ENCODE assay signal across 20 cellular contexts in the genomic region with DNA sequence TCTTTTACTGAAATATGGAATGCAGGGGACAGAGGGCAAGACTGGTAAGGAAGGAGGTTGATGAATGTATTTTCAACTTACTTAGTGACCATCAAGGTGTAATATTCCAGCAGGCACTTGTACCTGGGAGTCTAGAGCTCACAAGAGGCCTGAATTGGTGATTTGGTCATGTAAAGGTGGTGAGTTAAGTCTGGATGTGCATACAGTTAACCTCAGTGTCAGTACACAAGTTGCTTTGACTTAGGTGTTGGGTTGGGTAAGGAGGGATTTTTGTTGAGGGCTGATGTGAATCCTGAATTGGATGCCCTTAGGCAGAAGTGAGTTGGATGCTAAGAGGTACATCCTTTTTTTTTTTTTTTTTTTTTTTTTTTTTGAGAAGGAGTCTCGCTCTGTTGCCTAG. TPM values are rescaled to one million over a fixed set of nuclear protein-coding genes. Genes with fewer than 3 reads are reported as not detected.
DNase-seq lines count a peak whose midpoint lies in the region; ATAC-seq, FAIRE-seq and TF ChIP-seq lines count a peak whose summit lies in the region.
"Had no signal": no experiment of that assay in that cellular context is flagged by ENCODE, and none has a peak within 500 bp of the region (broad histone marks: within the 10 kb centered on the region; RNA-seq: fewer than 3 reads in every experiment).

No MANE protein-coding gene starts in this region.

- peak overlapping the region; percentile 39 for H3K4me3 Mint-ChIP-seq in activated CD4-positive, alpha-beta memory T cell treated with anti-CD3 and anti-CD28 coated beads for 36 hours
- H3K4me3 Mint-ChIP-seq in activated CD4-positive, alpha-beta memory T cell treated with anti-CD3 and anti-CD28 coated beads, Interleukin-2, amount 10 ng/mL, durations not matched to agents 7 days and 5 days = no peak overlapping the region
- peak overlapping the region in 3 of 4 donors; percentile 3 to 36 (median 14) for H3K4me3 Mint-ChIP-seq in CD4-positive, CD25-positive, alpha-beta regulatory T cell
- H3K4me3 Mint-ChIP-seq in T-helper 17 cell = no peak overlapping the region
- H3K4me3 Mint-ChIP-seq in endodermal cell = no peak overlapping the region

- TF ChIP-seq POLR2A in GM12878 (IDR thresholded peaks at IDR 0.05; ENCODE audit: low read depth, low read length) = no peak

- H3K27ac ChIP-seq in CD4-positive, CD25-positive, alpha-beta regulatory T cell (ENCODE audit: insufficient read depth, low read length, poor library complexity, severe bottlenecking) = no peak overlapping the region
- H3K27ac ChIP-seq in GM12878 (ENCODE audit: control insufficient read depth, insufficient read depth) = no peak overlapping the region
- H3K27ac ChIP-seq in lower lobe of right lung = no peak overlapping the region
- no peak overlapping the region for H3K27ac ChIP-seq in endodermal cell (ENCODE audit: low read depth, low read length)
- H3K27ac ChIP-seq: C4-2B, KMS-11 had no signal

- CTCF ChIA-PET in activated CD4-positive, alpha-beta memory T cell treated with anti-CD3 and anti-CD28 coated beads for 36 hours (lab: Charles Lee) = interaction anchor here (0.9 to 2.1 kb wide), 3 partner anchors 10 to 19 kb away, joined by 3 to 10 read pairs (median 4); no protein-coding TSS in a partner anchor
- CTCF ChIA-PET in activated CD4-positive, alpha-beta memory T cell treated with anti-CD3 and anti-CD28 coated beads, Interleukin-2, amount 10 ng/mL, durations not matched to agents 7 days and 5 days (lab: Charles Lee) = interaction anchor here (0.6 kb wide), 1 partner anchor 401 kb away, joined by 3 read pairs; no protein-coding TSS in a partner anchor
- CTCF ChIA-PET in GM12878 (lab: Yijun Ruan, JAX) = interaction anchor here (1.2 kb wide), 1 partner anchor 20 kb away, joined by 6 read pairs; no protein-coding TSS in a partner anchor

- H3K27me3 ChIP-seq in CD4-positive, CD25-positive, alpha-beta regulatory T cell (ENCODE audit: control insufficient read depth, insufficient read depth, low read length) = no peaks in the 10 kb centered on the region
- H3K27me3 ChIP-seq in GM12878 (replicated peaks in 1 of 2; ENCODE audit: control insufficient read depth in 2 of 2, insufficient read depth in 2 of 2, low read length in 1 of 2) (no peaks in the 10 kb centered on the region), lower lobe of right lung (ENCODE audit: low read depth) (no peaks in the 10 kb centered on the region), endodermal cell (ENCODE audit: control insufficient read depth, insufficient read depth, low read length, poor library complexity, severe bottlenecking) (no peaks in the 10 kb centered on the region)

- H4K20me1 ChIP-seq in GM12878 (ENCODE audit: control insufficient read depth, insufficient read depth) = no peaks in the 10 kb centered on the region; the same call in 1 of the 2 replicates

- WGBS in GM12878 (ENCODE audit: insufficient coverage, insufficient replicate concordance, low lambda C conversion rate, missing lambda C conversion rate) = no CpG with 5 or more reads among the region's 1 CpG
- WGBS in endodermal cell (ENCODE audit: insufficient coverage in 1 of 2, insufficient read length in 1 of 2), 2 experiments = 100% methylated on average over 1 of the region's 1 CpG; no CpG with 5 or more reads in 1 of the 2 experiments

- no peak for TF ChIP-seq RAD21 in GM12878 (IDR thresholded peaks at IDR 0.05; ENCODE audit: insufficient read depth, low read depth, low read length)

- TF ChIP-seq CTCF in GM12878 (IDR thresholded peaks at IDR 0.05 in 2 of 3, conservative IDR thresholded peaks at IDR 0.05 in 1 of 3; ENCODE audit: control insufficient read depth in 2 of 3, extremely low read depth in 1 of 3, insufficient read depth in 1 of 3, low read depth in 3 of 3, low read length in 3 of 3) (no peak), lower lobe of right lung (IDR thresholded peaks at IDR 0.05) (no peak), endodermal cell (conservative IDR thresholded peaks at IDR 0.05) (no peak)

- peaks cover 17% of the 10 kb centered on the region for H3K36me3 Mint-ChIP-seq in activated CD4-positive, alpha-beta memory T cell treated with anti-CD3 and anti-CD28 coated beads for 36 hours
- H3K36me3 Mint-ChIP-seq in activated CD4-positive, alpha-beta memory T cell treated with anti-CD3 and anti-CD28 coated beads, Interleukin-2, amount 10 ng/mL, durations not matched to agents 7 days and 5 days (ENCODE audit: low read depth) = peaks cover 43% of the 10 kb centered on the region
- H3K36me3 Mint-ChIP-seq in CD4-positive, CD25-positive, alpha-beta regulatory T cell = peaks cover 22% of the 10 kb centered on the region
- H3K36me3 Mint-ChIP-seq in T-helper 17 cell (ENCODE audit: low read depth) (peaks cover 2% of the 10 kb centered on the region), endodermal cell (ENCODE audit: low read depth) (peaks cover 22% of the 10 kb centered on the region)

- peaks cover 28% of the 10 kb centered on the region for H3K4me1 ChIP-seq in CD4-positive, CD25-positive, alpha-beta regulatory T cell (ENCODE audit: control insufficient read depth, insufficient read depth, low read length, poor library complexity, severe bottlenecking)
- H3K4me1 ChIP-seq in GM12878 (ENCODE audit: control insufficient read depth, insufficient read depth, low read length) (no peaks in the 10 kb centered on the region), lower lobe of right lung (peaks cover 33% of the 10 kb centered on the region), endodermal cell (ENCODE audit: control insufficient read depth, insufficient read depth, low read length) (peaks cover under 1% of the 10 kb centered on the region)

- no peak for FAIRE-seq in GM12878 (lab: Jason Lieb, UNC)
- FAIRE-seq in frontal cortex (lab: Jason Lieb, UNC) = no peak
- FAIRE-seq: A204.1, GM12891 had no signal

- peaks cover 56% of the 10 kb centered on the region for H3K4me1 Mint-ChIP-seq in activated CD4-positive, alpha-beta memory T cell treated with anti-CD3 and anti-CD28 coated beads for 36 hours (ENCODE audit: low read depth)
- peaks cover 32% of the 10 kb centered on the region for H3K4me1 Mint-ChIP-seq in activated CD4-positive, alpha-beta memory T cell treated with anti-CD3 and anti-CD28 coated beads, Interleukin-2, amount 10 ng/mL, durations not matched to agents 7 days and 5 days
- H3K4me1 Mint-ChIP-seq in CD4-positive, CD25-positive, alpha-beta regulatory T cell = peaks cover 27 to 64% (median 47%) of the 10 kb centered on the region in 4 donors
- peaks cover 33% of the 10 kb centered on the region for H3K4me1 Mint-ChIP-seq in T-helper 17 cell
- H3K4me1 Mint-ChIP-seq in endodermal cell = peaks cover 14% of the 10 kb centered on the region

- H3K27me3 Mint-ChIP-seq in activated CD4-positive, alpha-beta memory T cell treated with anti-CD3 and anti-CD28 coated beads for 36 hours = no peaks in the 10 kb centered on the region
- H3K27me3 Mint-ChIP-seq in activated CD4-positive, alpha-beta memory T cell treated with anti-CD3 and anti-CD28 coated beads, Interleukin-2, amount 10 ng/mL, durations not matched to agents 7 days and 5 days = no peaks in the 10 kb centered on the region
- H3K27me3 Mint-ChIP-seq in CD4-positive, CD25-positive, alpha-beta regulatory T cell = no peaks in the 10 kb centered on the region
- H3K27me3 Mint-ChIP-seq in T-helper 17 cell (no peaks in the 10 kb centered on the region), endodermal cell (ENCODE audit: insufficient read depth) (no peaks in the 10 kb centered on the region)

- intact Hi-C loops in activated CD4-positive, alpha-beta memory T cell treated with anti-CD3 and anti-CD28 coated beads for 36 hours (cut with micrococcal nuclease) = loop anchor here (1.0 kb wide), 1 partner anchor 18 kb away; no protein-coding TSS in a partner anchor
- intact Hi-C loops in GM12878 (cut with micrococcal nuclease; ENCODE audit: unreplicated experiment) (no loop called here), lower lobe of right lung (cut with DNase I) (no loop called here)

- BruUV-seq in GM12878 (replicated peaks; lab: Mats Ljungman, UMichigan) = no TSS peak

- no peak for DNase-seq in activated CD4-positive, alpha-beta memory T cell treated with anti-CD3 and anti-CD28 coated beads for 36 hours
- no peak for DNase-seq in activated CD4-positive, alpha-beta memory T cell treated with anti-CD3 and anti-CD28 coated beads, Interleukin-2, amount 10 ng/mL, durations not matched to agents 7 days and 5 days
- no peak for DNase-seq in CD4-positive, CD25-positive, alpha-beta regulatory T cell
- DNase-seq in T-helper 17 cell (no peak), GM12878 (ENCODE audit: low read depth, low spot score) (no peak), lower lobe of right lung (no peak), endodermal cell (no peak), frontal cortex (ENCODE audit: low spot score in 2 of 2) (no peak)
- DNase-seq: COR-L47, MM.1S, NCI-H1105, NCI-H1694 treated with DMSO at 0.1 percent for 48 hours, NCI-H345, NCI-H526 treated with DMSO at 0.1 percent for 48 hours, RPMI8226 had no signal

- H3K4me2 ChIP-seq in GM12878 (ENCODE audit: control insufficient read depth, insufficient read depth) = no peak overlapping the region
- H3K4me2 ChIP-seq: KMS-11 had no signal

- RAD21 ChIA-PET in GM12878 (lab: Charles Lee; ENCODE audit: unreplicated experiment) = no interaction called here

- no peak overlapping the region for H2AFZ ChIP-seq in GM12878 (ENCODE audit: control insufficient read depth, low read depth, low read length)

- H3K9ac ChIP-seq in GM12878 (ENCODE audit: control insufficient read depth, insufficient read depth, low read length) = no peak overlapping the region
- no peak overlapping the region for H3K9ac ChIP-seq in endodermal cell (ENCODE audit: extremely low read depth, low read length, poor library complexity, severe bottlenecking)
- H3K9ac ChIP-seq: KMS-11 had no signal

- no peaks in the 10 kb centered on the region for H3K9me3 ChIP-seq in CD4-positive, CD25-positive, alpha-beta regulatory T cell (ENCODE audit: control insufficient read depth in 2 of 2, low read length in 2 of 2)
- H3K9me3 ChIP-seq in T-helper 17 cell (ENCODE audit: control insufficient read depth, low read length, poor library complexity, severe bottlenecking) (no peaks in the 10 kb centered on the region), GM12878 (replicated peaks; ENCODE audit: control insufficient read depth, insufficient read depth, low read length) (peaks cover 17% of the 10 kb centered on the region), lower lobe of right lung (no peaks in the 10 kb centered on the region), endodermal cell (ENCODE audit: control insufficient read depth, low read length) (no peaks in the 10 kb centered on the region)

- POLR2A ChIA-PET in activated CD4-positive, alpha-beta memory T cell treated with anti-CD3 and anti-CD28 coated beads for 36 hours (lab: Charles Lee) = interaction anchor here (0.9 to 2.0 kb wide), 3 partner anchors 12 to 150 kb away, joined by 3 to 7 read pairs (median 3); no protein-coding TSS in a partner anchor
- POLR2A ChIA-PET in activated CD4-positive, alpha-beta memory T cell treated with anti-CD3 and anti-CD28 coated beads, Interleukin-2, amount 10 ng/mL, durations not matched to agents 7 days and 5 days (lab: Charles Lee) = no interaction called here
- POLR2A ChIA-PET in GM12878 (lab: Charles Lee) = interaction anchor here (0.6 kb wide), 2 partner anchors 12 to 532 kb away, joined by 3 to 4 read pairs; no protein-coding TSS in a partner anchor

- peak overlapping the region; percentile 88 for H3K27ac Mint-ChIP-seq in activated CD4-positive, alpha-beta memory T cell treated with anti-CD3 and anti-CD28 coated beads for 36 hours
- H3K27ac Mint-ChIP-seq in activated CD4-positive, alpha-beta memory T cell treated with anti-CD3 and anti-CD28 coated beads, Interleukin-2, amount 10 ng/mL, durations not matched to agents 7 days and 5 days = no peak overlapping the region
- no peak overlapping the region for H3K27ac Mint-ChIP-seq in CD4-positive, CD25-positive, alpha-beta regulatory T cell
- no peak overlapping the region for H3K27ac Mint-ChIP-seq in T-helper 17 cell
- H3K27ac Mint-ChIP-seq in endodermal cell = no peak overlapping the region

- ATAC-seq in CD4-positive, CD25-positive, alpha-beta regulatory T cell (ENCODE audit: low read depth in 2 of 2) = no peak
- ATAC-seq in T-helper 17 cell = peak; percentile 8
- ATAC-seq in GM12878 = peak; percentile 10
- ATAC-seq in lower lobe of right lung = no peak
- ATAC-seq: HCT116 had no signal

- in situ Hi-C loops in GM12878 (cut with MboI) = no loop called here

- SMC1A ChIA-PET in GM12878 (lab: Charles Lee; ENCODE audit: uncharacterized antibody, unreplicated experiment) = interaction anchor here (1.2 kb wide), 1 partner anchor 10 kb away, joined by 4 read pairs; no protein-coding TSS in a partner anchor

- H3K9me3 Mint-ChIP-seq in activated CD4-positive, alpha-beta memory T cell treated with anti-CD3 and anti-CD28 coated beads for 36 hours = peaks cover 1% of the 10 kb centered on the region
- peaks cover 4% of the 10 kb centered on the region for H3K9me3 Mint-ChIP-seq in activated CD4-positive, alpha-beta memory T cell treated with anti-CD3 and anti-CD28 coated beads, Interleukin-2, amount 10 ng/mL, durations not matched to agents 7 days and 5 days
- H3K9me3 Mint-ChIP-seq in CD4-positive, CD25-positive, alpha-beta regulatory T cell = no peaks in the 10 kb centered on the region
- H3K9me3 Mint-ChIP-seq in endodermal cell = no peaks in the 10 kb centered on the region

- peaks cover 6% of the 10 kb centered on the region for H3K36me3 ChIP-seq in CD4-positive, CD25-positive, alpha-beta regulatory T cell (ENCODE audit: control insufficient read depth, insufficient read depth, low read length)
- peaks cover 1 to 17% of the 10 kb centered on the region in 2 experiments for H3K36me3 ChIP-seq in GM12878 (ENCODE audit: control insufficient read depth in 2 of 2, insufficient read depth in 2 of 2, low read length in 1 of 2)
- H3K36me3 ChIP-seq in lower lobe of right lung = peaks cover 11% of the 10 kb centered on the region
- peaks cover 24% of the 10 kb centered on the region for H3K36me3 ChIP-seq in endodermal cell (ENCODE audit: control insufficient read depth, insufficient read depth, low read length)

- no peak overlapping the region for H3K4me3 ChIP-seq in CD4-positive, CD25-positive, alpha-beta regulatory T cell (ENCODE audit: low read depth, low read length)
- H3K4me3 ChIP-seq in GM12878 (no peak overlapping the region), lower lobe of right lung (no peak overlapping the region), endodermal cell (ENCODE audit: low read length) (no peak overlapping the region)

- peaks cover 85% of the 10 kb centered on the region for H3K79me2 ChIP-seq in GM12878 (ENCODE audit: control insufficient read depth, insufficient read depth, low read length)

- TF ChIP-seq EP300 in GM12878 (IDR thresholded peaks at IDR 0.05; ENCODE audit: borderline replicate concordance in 1 of 2, control insufficient read depth in 1 of 2, low read depth in 2 of 2, low read length in 2 of 2) = no peak

RNA-seq across cellular contexts. Expression of a gene that starts 7.4 kb away (rescaled TPM):
- total RNA-seq in activated CD4-positive, alpha-beta memory T cell treated with anti-CD3 and anti-CD28 coated beads for 36 hours = 10 to 100 TPM; 50.9 to 54.1 TPM
- total RNA-seq in activated CD4-positive, alpha-beta memory T cell treated with anti-CD3 and anti-CD28 coated beads, Interleukin-2, amount 10 ng/mL, durations not matched to agents 7 days and 5 days = 10 to 100 TPM; 52.3 to 53.4 TPM
- 160 TPM for total RNA-seq in CD4-positive, CD25-positive, alpha-beta regulatory T cell
- polyA plus RNA-seq in CD4-positive, CD25-positive, alpha-beta regulatory T cell = 10 to 100 TPM; 14.8 to 20.0 (median 19.3) TPM
- total RNA-seq in T-helper 17 cell (100 to 1,000 TPM; 151 to 154 TPM), GM12878 (2014; rRNA removed) (100 and 132 TPM in 2 replicates), GM12878 (2014; rRNA removed; fragmentation: Illumina TruSeq; extraction: Trizol) (75.6 and 83.4 TPM in 2 replicates), GM12878 (2021) (54.9 and 59.0 TPM in 2 replicates), lower lobe of right lung (60.7 TPM), endodermal cell (10 to 100 TPM; 58.8 to 67.1 TPM), frontal cortex (77.0 TPM)
- total RNA-seq in GM12878 (2013; cell fraction: nucleolus; rRNA removed) = 601 and 605 TPM in 2 replicates
- 21.7 TPM for polyA plus RNA-seq in GM12878 (2011; ENCODE audit: low read depth)
- polyA plus RNA-seq in GM12878 (2011; rRNA removed) (64.4 and 91.3 TPM in 2 replicates), GM12878 (2014; fragmentation: Illumina TruSeq; extraction: Trizol) (81.2 and 111 TPM in 2 replicates), GM12878 (2014; fragmentation: Nextera tagmentation; extraction: Ambion mirVana) (10 to 100 TPM; 30.7 to 31.6 TPM), GM12878 (2014; rRNA removed) (63.9 and 69.3 TPM in 2 replicates), GM12878 (2016; fragmentation: Nextera tagmentation; extraction: Ambion mirVana) (10 to 100 TPM; 49.7 to 56.1 TPM)
- 22.4 and 24.3 TPM in 2 replicates for polyA plus RNA-seq in GM12878 (2011; cell fraction: cytosol; rRNA removed)
- 128 and 135 TPM in 2 replicates for polyA plus RNA-seq in GM12878 (2011; cell fraction: nucleus; rRNA removed)
- 40.9 and 41.8 TPM in 2 replicates for polyA plus RNA-seq in GM12878 (2012)
- polyA minus RNA-seq in GM12878 (2011; rRNA and poly(A)+ RNA removed) = 65.1 and 82.5 TPM in 2 replicates
- polyA minus RNA-seq in GM12878 (2011; cell fraction: cytosol; rRNA and poly(A)+ RNA removed) = 24.7 and 39.1 TPM in 2 replicates
- polyA minus RNA-seq in GM12878 (2011; cell fraction: nucleus; rRNA and poly(A)+ RNA removed) = 210 and 315 TPM in 2 replicates
- polyA plus RNA-seq in endodermal cell (2013, experiment 1 of 2) = 67.4 TPM
- polyA plus RNA-seq in endodermal cell (2013, experiment 2 of 2) = 55.2 TPM

Comparison
In these comparisons a context has a peak if more than half of its experiments do, and no peak if none do; other contexts are left out.
1. H3K4me3 Mint-ChIP-seq: peak in activated CD4-positive, alpha-beta memory T cell treated with anti-CD3 and anti-CD28 coated beads for 36 hours (single experiment) and CD4-positive, CD25-positive, alpha-beta regulatory T cell (3 of 4); none in activated CD4-positive, alpha-beta memory T cell treated with anti-CD3 and anti-CD28 coated beads, Interleukin-2, amount 10 ng/mL, durations not matched to agents 7 days and 5 days (single experiment), T-helper 17 cell (single experiment) and endodermal cell (single experiment).
2. ATAC-seq: peak in T-helper 17 cell (single experiment) and GM12878 (single experiment); none in CD4-positive, CD25-positive, alpha-beta regulatory T cell (0 of 2) and lower lobe of right lung (0 of 2).